ENCODE assay signal across 15 cellular contexts in the genomic region with DNA sequence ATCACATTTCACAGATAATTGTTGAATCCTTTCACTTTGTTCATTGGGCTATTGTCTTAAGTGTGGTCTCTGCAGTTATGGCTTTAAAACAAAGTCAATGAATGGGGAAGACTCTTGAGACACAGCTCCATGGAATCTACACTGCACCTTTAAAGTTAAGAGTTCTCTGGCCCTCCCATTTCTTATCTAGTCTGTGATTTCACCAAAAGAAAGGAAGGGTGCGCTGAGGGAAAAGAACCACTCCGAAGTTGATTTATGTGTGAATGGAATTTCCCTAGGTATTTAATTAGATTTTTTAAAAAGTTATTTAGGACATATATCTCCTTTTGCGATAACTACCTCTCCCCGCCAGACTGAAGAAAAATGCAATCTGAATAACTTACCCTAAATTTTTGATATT. TPM values are rescaled to one million over a fixed set of nuclear protein-coding genes. Genes with fewer than 3 reads are reported as not detected.
A peak's percentile ranks its signal among the peaks of the same experiment; 100 is the strongest.
DNase-seq lines count a peak whose midpoint lies in the region; ATAC-seq, FAIRE-seq and TF ChIP-seq lines count a peak whose summit lies in the region.
"Had no signal": no experiment of that assay in that cellular context is flagged by ENCODE, and none has a peak within 500 bp of the region (broad histone marks: within the 10 kb centered on the region; RNA-seq: fewer than 3 reads in every experiment).

No MANE protein-coding gene starts in this region.

- FAIRE-seq in RCC 7860 (lab: Jason Lieb, UNC), result no peak

- peaks cover 27% of the 10 kb centered on the region for H3K4me1 Mint-ChIP-seq in CD4-positive, alpha-beta T cell (ENCODE audit: low read depth)
- peaks cover 33% of the 10 kb centered on the region for H3K4me1 Mint-ChIP-seq in endodermal cell
- H3K4me1 Mint-ChIP-seq in neural progenitor cell, result peaks cover 39% of the 10 kb centered on the region

- H3K4me1 ChIP-seq in endodermal cell (ENCODE audit: control insufficient read depth, insufficient read depth, low read length) (peaks cover 10% of the 10 kb centered on the region), neural progenitor cell (peaks cover 30% of the 10 kb centered on the region)

- intact Hi-C loops in CD4-positive, alpha-beta T cell (cut with DNase I, micrococcal nuclease), result loop anchor here in 1 of 2 experiments (5.0 to 10.0 kb wide), 2 partner anchors 35 to 253 kb away; no protein-coding TSS in a partner anchor

- H3K9me3 ChIP-seq in CD4-positive, alpha-beta T cell (ENCODE audit: control insufficient read depth, low read length), result no peaks in the 10 kb centered on the region
- H3K9me3 ChIP-seq in endodermal cell (ENCODE audit: control insufficient read depth, low read length), result no peaks in the 10 kb centered on the region
- H3K9me3 ChIP-seq in neural progenitor cell (ENCODE audit: low read depth), result no peaks in the 10 kb centered on the region

- H3K36me3 Mint-ChIP-seq in CD4-positive, alpha-beta T cell (ENCODE audit: low read depth), result peaks cover 5% of the 10 kb centered on the region
- no peaks in the 10 kb centered on the region for H3K36me3 Mint-ChIP-seq in endodermal cell (ENCODE audit: low read depth)
- H3K36me3 Mint-ChIP-seq in neural progenitor cell, result peaks cover 19% of the 10 kb centered on the region

- H3K27me3 ChIP-seq in CD4-positive, alpha-beta T cell (ENCODE audit: control insufficient read depth, insufficient read depth, low read length), result no peaks in the 10 kb centered on the region
- H3K27me3 ChIP-seq in endodermal cell (ENCODE audit: control insufficient read depth, insufficient read depth, low read length, poor library complexity, severe bottlenecking) (no peaks in the 10 kb centered on the region), neural progenitor cell (peaks cover 6% of the 10 kb centered on the region)

- H4K20me1 ChIP-seq in neural progenitor cell (ENCODE audit: low read depth), result peaks cover 65% of the 10 kb centered on the region

- DNase-seq in CD4-positive, alpha-beta T cell, result no peak
- DNase-seq in LNCaP clone FGC (ENCODE audit: low read depth) (no peak), endodermal cell (no peak), neural progenitor cell (ENCODE audit: low spot score) (no peak), ACHN (no peak), RCC 7860 (ENCODE audit: low spot score) (no peak)
- DNase-seq: activated CD4-positive, alpha-beta T cell treated with anti-CD3 and anti-CD28 coated beads for 4 hours; activated effector memory CD4-positive, alpha-beta T cell treated with Interleukin-2 at 50 U/mL for 16 hours; DMS79 treated with DMSO at 0.1 percent for 48 hours; foreskin melanocyte; NCI-H1092; NCI-H526 treated with DMSO at 0.1 percent for 48 hours; stimulated activated CD4-positive, alpha-beta T cell treated with anti-CD3 and anti-CD28 coated beads, Interleukin-4, amount 100 ng/mL, for 1 hour; stimulated activated naive CD8-positive, alpha-beta T cell treated with anti-CD3 and anti-CD28 coated beads, Interleukin-15, Interleukin-2, amounts not matched to agents 100 U/mL and 50 U/mL, for 24 hours had no signal

- H3K27me3 Mint-ChIP-seq in CD4-positive, alpha-beta T cell, result no peaks in the 10 kb centered on the region
- peaks cover 10% of the 10 kb centered on the region for H3K27me3 Mint-ChIP-seq in endodermal cell (ENCODE audit: insufficient read depth)
- peaks cover 5% of the 10 kb centered on the region for H3K27me3 Mint-ChIP-seq in neural progenitor cell (ENCODE audit: insufficient read depth, low read depth)

- no peak overlapping the region for H3K27ac ChIP-seq in CD4-positive, alpha-beta T cell (ENCODE audit: low read depth, low read length)
- no peak overlapping the region for H3K27ac ChIP-seq in endodermal cell (ENCODE audit: low read depth, low read length)
- no peak overlapping the region for H3K27ac ChIP-seq in neural progenitor cell

- H3K79me2 ChIP-seq in neural progenitor cell (ENCODE audit: low read depth), result peaks cover 84% of the 10 kb centered on the region

- ATAC-seq in CD4-positive, alpha-beta T cell (ENCODE audit: poor library complexity), result no peak
- no peak for ATAC-seq in HG03097 (IDR thresholded peaks at IDR 0.05; ENCODE audit: low FRiP score, unreplicated experiment)
- ATAC-seq: stimulated activated naive CD8-positive, alpha-beta T cell treated with anti-CD3 and anti-CD28 coated beads, Interleukin-15, Interleukin-2, amounts not matched to agents 100 U/mL and 50 U/mL, for 24 hours had no signal

- in situ Hi-C loops in ACHN (cut with HindIII; ENCODE audit: low pct_ligation_motif_present, low pct_unique_long_range_greater_than_20kb, low sequenced_read_pairs), result no loop called here

- peak overlapping the region; percentile 92; the same call in 1 of the 2 replicates for H3K4me3 ChIP-seq in LNCaP clone FGC (ENCODE audit: low read depth, low read length)
- peak overlapping the region; percentile 88 for H3K4me3 ChIP-seq in endodermal cell (ENCODE audit: low read length)
- peak overlapping the region; percentile 96 for H3K4me3 ChIP-seq in neural progenitor cell

- 84% methylated on average over 4 of the region's 4 CpGs; no CpG with 5 or more reads in 1 of the 2 experiments for WGBS in endodermal cell (ENCODE audit: insufficient coverage in 1 of 2, insufficient read length in 1 of 2), 2 experiments

- peaks cover 32% of the 10 kb centered on the region for H3F3A ChIP-seq in neural progenitor cell (ENCODE audit: low read depth)

- CTCF ChIA-PET in CD4-positive, alpha-beta T cell (lab: Charles Lee), result no interaction called here

- H3K36me3 ChIP-seq in endodermal cell (ENCODE audit: control insufficient read depth, insufficient read depth, low read length), result no peaks in the 10 kb centered on the region
- no peaks in the 10 kb centered on the region for H3K36me3 ChIP-seq in neural progenitor cell

- no peaks in the 10 kb centered on the region for H3K9me3 Mint-ChIP-seq in CD4-positive, alpha-beta T cell
- no peaks in the 10 kb centered on the region for H3K9me3 Mint-ChIP-seq in endodermal cell
- H3K9me3 Mint-ChIP-seq in neural progenitor cell, result no peaks in the 10 kb centered on the region

- peak overlapping the region; percentile 89 for H3K4me3 Mint-ChIP-seq in CD4-positive, alpha-beta T cell
- no peak overlapping the region for H3K4me3 Mint-ChIP-seq in endodermal cell
- H3K4me3 Mint-ChIP-seq in neural progenitor cell, result peak overlapping the region; percentile 72

- POLR2A ChIA-PET in CD4-positive, alpha-beta T cell (lab: Charles Lee), result interaction anchor here (1.3 to 1.5 kb wide), 3 partner anchors 36 to 201 kb away, joined by 3 to 6 read pairs (median 5); no protein-coding TSS in a partner anchor

- peak overlapping the region; percentile 93 for H3K4me2 ChIP-seq in neural progenitor cell

- no peak overlapping the region for H3K9ac ChIP-seq in endodermal cell (ENCODE audit: extremely low read depth, low read length, poor library complexity, severe bottlenecking)
- H3K9ac ChIP-seq in neural progenitor cell, result no peak overlapping the region

- no peak overlapping the region for H2AFZ ChIP-seq in neural progenitor cell (replicated peaks)

- no peak for TF ChIP-seq CTCF in CD4-positive, alpha-beta T cell (IDR thresholded peaks at IDR 0.05)
- TF ChIP-seq CTCF in LNCaP clone FGC (IDR thresholded peaks at IDR 0.05; ENCODE audit: control insufficient read depth, extremely low read depth, insufficient read depth) (no peak), endodermal cell (conservative IDR thresholded peaks at IDR 0.05) (no peak), neural progenitor cell (IDR thresholded peaks at IDR 0.05) (no peak)

- H3K27ac Mint-ChIP-seq in CD4-positive, alpha-beta T cell, result no peak overlapping the region
- H3K27ac Mint-ChIP-seq in endodermal cell (no peak overlapping the region), neural progenitor cell (no peak overlapping the region)

RNA-seq across cellular contexts. Expression of a gene that starts 2.5 kb away (rescaled TPM):
- 1 to 10 TPM; 8.1 to 9.4 TPM for total RNA-seq in CD4-positive, alpha-beta T cell
- total RNA-seq in endodermal cell (100 to 1,000 TPM; 102 to 116 TPM), neural progenitor cell (ENCODE audit: low replicate concordance) (124 and 183 TPM in 2 replicates)
- 130 TPM for polyA plus RNA-seq in endodermal cell (2013, experiment 1 of 2)
- 129 TPM for polyA plus RNA-seq in endodermal cell (2013, experiment 2 of 2)

RNA-seq across cellular contexts. Expression of a gene that starts 54.1 kb away (rescaled TPM):
- total RNA-seq in CD4-positive, alpha-beta T cell, result not detected
- total RNA-seq in endodermal cell, result 1 to 10 TPM; 1.2 to 2.6 TPM
- 0.50 TPM for polyA plus RNA-seq in endodermal cell (2013, experiment 1 of 2)
- 0.46 TPM for polyA plus RNA-seq in endodermal cell (2013, experiment 2 of 2)
- total RNA-seq in neural progenitor cell (ENCODE audit: low replicate concordance), result 0.06 and 0.11 TPM in 2 replicates

Comparison
In these comparisons a context has a peak if more than half of its experiments do, and no peak if none do; other contexts are left out.
1. RNA of a gene that starts 2.5 kb away (total RNA-seq): 124 to 183 TPM in neural progenitor cell and 102 to 116 TPM in endodermal cell; 8.1 to 9.4 TPM in CD4-positive, alpha-beta T cell; every median in the first group is over 4 times any median in the second.
2. Peak in every context shown above with its lines, with median percentiles within 50 percentile points of each other: H3K4me3 ChIP-seq.